1 cellular context compared by ENCODE assay signal in genomic region chr17:214881-215331, GRCh38.
TF ChIP-seq lines count a peak whose summit lies in the region.

No MANE protein-coding gene starts in this region.

TF ChIP-seq in GM23338, 12 proteins besides CTCF, POLR2A, EP300 and RAD21 (continued from another document):
- TF ChIP-seq ZNF462 (CRISPR knock-in tag; IDR thresholded peaks at IDR 0.05) (no peak), EZH2phosphoT487 (IDR thresholded peaks at IDR 0.05; ENCODE audit: unreplicated experiment) (no peak), STAT1 (IDR thresholded peaks at IDR 0.05; ENCODE audit: unreplicated experiment) (no peak), POLR2AphosphoS5 (IDR thresholded peaks at IDR 0.05; ENCODE audit: low read depth) (no peak), REST (IDR thresholded peaks at IDR 0.05; ENCODE audit: unreplicated experiment) (no peak)
